ENCODE assay signal across 23 cellular contexts in the genomic region with DNA sequence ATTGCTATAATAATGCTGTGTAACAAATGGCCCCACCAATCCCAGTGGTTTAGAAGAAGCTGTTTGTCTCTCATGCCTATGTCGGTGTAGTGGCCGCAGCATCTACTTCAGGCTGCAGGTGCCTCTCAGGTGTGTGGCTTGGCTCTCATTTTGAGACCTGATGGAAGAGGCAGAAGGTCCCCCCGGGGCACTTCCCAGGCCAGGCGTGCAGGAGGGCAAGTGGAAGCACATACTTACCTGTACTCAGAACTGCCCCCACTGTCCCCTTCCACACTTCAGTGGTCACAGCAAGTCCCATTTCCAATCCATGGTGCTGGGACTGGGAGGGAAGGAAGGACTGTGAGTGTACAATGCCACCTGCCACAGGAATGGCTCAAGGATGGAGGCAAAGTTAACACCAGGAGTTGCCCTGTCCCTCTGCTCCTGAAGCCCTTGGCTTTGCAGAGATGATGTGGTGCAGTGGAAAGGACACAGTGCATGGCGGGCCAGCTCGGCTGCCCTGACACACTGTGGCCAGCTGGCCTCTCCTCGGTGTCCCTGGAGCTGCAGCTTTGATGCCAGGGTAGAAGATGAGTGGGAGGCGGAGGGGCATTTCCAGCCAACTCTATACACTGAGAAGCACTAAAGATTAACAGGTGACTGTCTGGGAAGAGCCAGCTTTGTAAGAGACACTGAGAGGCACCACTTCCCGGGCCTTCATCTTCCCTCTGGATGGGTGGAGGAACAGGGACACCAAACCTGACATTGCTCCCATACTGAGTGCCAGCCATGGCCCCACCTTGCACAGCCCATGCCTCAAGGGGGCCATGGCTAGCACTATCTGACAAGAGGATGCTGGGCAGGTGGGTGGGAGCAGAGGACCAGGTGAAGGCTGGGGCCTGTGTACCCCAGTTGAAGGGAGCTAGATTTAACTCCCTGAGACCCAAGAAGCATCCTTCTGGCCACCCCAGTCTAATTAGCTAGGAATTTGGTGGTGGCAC.
DNase-seq lines count a peak whose midpoint lies in the region; ATAC-seq, FAIRE-seq and TF ChIP-seq lines count a peak whose summit lies in the region.
"Had no signal": no experiment of that assay in that cellular context is flagged by ENCODE, and none has a peak within 500 bp of the region (broad histone marks: within the 10 kb centered on the region; RNA-seq: fewer than 3 reads in every experiment).

No MANE protein-coding gene starts in this region.

- no peak overlapping the region for H3K27ac Mint-ChIP-seq in activated CD8-positive, alpha-beta memory T cell treated with anti-CD3 and anti-CD28 coated beads, Interleukin-2, amount 10 ng/mL, durations not matched to agents 7 days and 5 days
- H3K27ac Mint-ChIP-seq: T-cell had no signal

- in situ Hi-C loops in HepG2 (cut with HindIII; ENCODE audit: extremely low pct_ligation_motif_present, low pct_unique_long_range_greater_than_20kb), result no loop called here

- H3K4me2 ChIP-seq in HepG2 (ENCODE audit: low read depth, low read length), result no peak overlapping the region
- H3K4me2 ChIP-seq: smooth muscle cell had no signal

- peaks cover 2% of the 10 kb centered on the region for H3K36me3 Mint-ChIP-seq in activated CD8-positive, alpha-beta memory T cell treated with anti-CD3 and anti-CD28 coated beads, Interleukin-2, amount 10 ng/mL, durations not matched to agents 7 days and 5 days
- H3K36me3 Mint-ChIP-seq: T-cell had no signal

- H3K79me2 ChIP-seq in HepG2 (ENCODE audit: insufficient read depth, low read length), result no peaks in the 10 kb centered on the region

- intact Hi-C loops in HepG2 (cut with micrococcal nuclease; ENCODE audit: unreplicated experiment), result no loop called here

- H3K27me3 Mint-ChIP-seq in activated CD8-positive, alpha-beta memory T cell treated with anti-CD3 and anti-CD28 coated beads, Interleukin-2, amount 10 ng/mL, durations not matched to agents 7 days and 5 days, result peaks cover 4% of the 10 kb centered on the region
- H3K27me3 Mint-ChIP-seq: T-cell had no signal

- H3K27me3 ChIP-seq in RWPE2 (ENCODE audit: insufficient read depth, poor library complexity, severe bottlenecking) (no peaks in the 10 kb centered on the region), HepG2 (ENCODE audit: control insufficient read depth in 1 of 2, insufficient read depth in 2 of 2, low read length in 2 of 2) (peaks cover 2 to 43% of the 10 kb centered on the region in 2 experiments; a peak in 4 of 5 replicates)

- peaks cover 4% of the 10 kb centered on the region for H3K4me1 Mint-ChIP-seq in activated CD8-positive, alpha-beta memory T cell treated with anti-CD3 and anti-CD28 coated beads, Interleukin-2, amount 10 ng/mL, durations not matched to agents 7 days and 5 days

- H3K27ac ChIP-seq in RWPE2 (ENCODE audit: poor library complexity, severe bottlenecking) (no peak overlapping the region), HepG2 (ENCODE audit: extremely low read length, insufficient read depth, low read length) (no peak overlapping the region)

- DNase-seq in activated CD8-positive, alpha-beta memory T cell treated with anti-CD3 and anti-CD28 coated beads for 24 hours, result peak; percentile 48
- DNase-seq in activated CD8-positive, alpha-beta memory T cell treated with anti-CD3 and anti-CD28 coated beads, Interleukin-2, amount 10 ng/mL, durations not matched to agents 7 days and 5 days, result no peak
- DNase-seq in RWPE2 (ENCODE audit: low spot score) (peak; percentile 46), HepG2 (ENCODE audit: low spot score) (no peak), NCI-H2081 treated with DMSO at 0.1 percent for 48 hours (lab: John Stamatoyannopoulos, UW) (no peak), kidney tubule cell (ENCODE audit: low spot score) (no peak), SK-N-DZ (ENCODE audit: low spot score) (no peak)
- DNase-seq in stimulated activated CD8-positive, alpha-beta memory T cell treated with anti-CD3 and anti-CD28 coated beads, Interleukin-4, amount 100 ng/mL, for 48 hours, result peak; percentile 19
- DNase-seq: activated naive CD4-positive, alpha-beta T cell; MV-4-11; NCI-H2029; NCI-H510A treated with DMSO at 0.1 percent for 48 hours; stimulated activated CD4-positive, alpha-beta T cell treated with anti-CD3 and anti-CD28 coated beads, Interleukin-4, amount 100 ng/mL, for 4 hours; substantia nigra had no signal

- 56% methylated on average over 8 of the region's 9 CpGs for WGBS in HepG2 (ENCODE audit: low lambda C conversion rate)

- CTCF ChIA-PET in activated CD8-positive, alpha-beta memory T cell treated with anti-CD3 and anti-CD28 coated beads, Interleukin-2, amount 10 ng/mL, durations not matched to agents 7 days and 5 days (lab: Charles Lee), result interaction anchor here (1.5 kb wide), 1 partner anchor 15 kb away, joined by 3 read pairs; no protein-coding TSS in a partner anchor
- CTCF ChIA-PET in HepG2 (lab: Yijun Ruan, JAX; ENCODE audit: low intra/inter-chr PET ratio, low total read pairs), result no interaction called here

- H3K9me3 ChIP-seq in RWPE2 (ENCODE audit: severe bottlenecking) (no peaks in the 10 kb centered on the region), HepG2 (ENCODE audit: low read length) (peaks cover 6% of the 10 kb centered on the region; the same call in 1 of the 2 replicates)
- H3K9me3 ChIP-seq: HAP-1 had no signal

- TF ChIP-seq POLR2A in HepG2 (IDR thresholded peaks at IDR 0.05; ENCODE audit: insufficient read depth in 1 of 2, low read depth in 2 of 2, low read length in 2 of 2), result no peak

- no peak overlapping the region for H2AFZ ChIP-seq in HepG2 (ENCODE audit: low read length)

- no TSS peak for BruUV-seq in HepG2 (replicated peaks; lab: Mats Ljungman, UMichigan)

- no peak overlapping the region for H3K9ac ChIP-seq in HepG2 (ENCODE audit: insufficient read depth, low read depth, low read length)

- no peaks in the 10 kb centered on the region for H3K4me1 ChIP-seq in RWPE2 (ENCODE audit: insufficient read depth, poor library complexity, severe bottlenecking)
- H3K4me1 ChIP-seq in HepG2 (ENCODE audit: insufficient read depth, low read length), result peaks cover 15% of the 10 kb centered on the region
- H3K4me1 ChIP-seq: HAP-1 had no signal

- no peak for FAIRE-seq in HepG2 (lab: Jason Lieb, UNC)
- FAIRE-seq: astrocyte, frontal cortex, G401.6, GM19239, K562 had no signal

- TF ChIP-seq RAD21 in HepG2 (CRISPR knock-in tag; IDR thresholded peaks at IDR 0.05), result no peak

- no peak for ATAC-seq in activated CD8-positive, alpha-beta memory T cell treated with anti-CD3 and anti-CD28 coated beads, Interleukin-2, amount 10 ng/mL, durations not matched to agents 7 days and 5 days
- no peak for ATAC-seq in RWPE2 (ENCODE audit: low read depth)
- ATAC-seq in HepG2, result no peak
- ATAC-seq: T-cell had no signal

- no peak for TF ChIP-seq EP300 in HepG2 (IDR thresholded peaks at IDR 0.05; ENCODE audit: low read depth in 2 of 2, low read length in 2 of 2)
- TF ChIP-seq EP300 in HepG2 (CRISPR knock-in tag; IDR thresholded peaks at IDR 0.05; ENCODE audit: borderline replicate concordance), result no peak

- H3K4me3 ChIP-seq in RWPE2 (ENCODE audit: severe bottlenecking), result no peak overlapping the region
- no peak overlapping the region for H3K4me3 ChIP-seq in HepG2 (replicated peaks in 1 of 3; ENCODE audit: insufficient read depth in 1 of 3, low read depth in 2 of 3, low read length in 3 of 3)
- H3K4me3 ChIP-seq: HAP-1, K562, smooth muscle cell had no signal

- POLR2A ChIA-PET in HepG2 (lab: Yijun Ruan, JAX), result no interaction called here

- H4K20me1 ChIP-seq in HepG2 (ENCODE audit: insufficient read depth, low read length), result no peaks in the 10 kb centered on the region

- no peak overlapping the region for H3K4me3 Mint-ChIP-seq in activated CD8-positive, alpha-beta memory T cell treated with anti-CD3 and anti-CD28 coated beads, Interleukin-2, amount 10 ng/mL, durations not matched to agents 7 days and 5 days
- H3K4me3 Mint-ChIP-seq: dendritic cell treated with granulocyte-macrophage colony-stimulating factor and Interleukin-4, amounts not matched to agents 40 ng/mL and 50 ng/mL, for 4 days; T-cell had no signal

- H3K36me3 ChIP-seq in RWPE2 (ENCODE audit: low read depth) (no peaks in the 10 kb centered on the region), HepG2 (replicated peaks in 1 of 2; ENCODE audit: control insufficient read depth in 1 of 2, insufficient read depth in 2 of 2, low read length in 2 of 2) (no peaks in the 10 kb centered on the region)
- H3K36me3 ChIP-seq: HAP-1 had no signal

- no peak for TF ChIP-seq CTCF in RWPE2 (IDR thresholded peaks at IDR 0.05; ENCODE audit: poor library complexity, severe bottlenecking)
- no peak for TF ChIP-seq CTCF in HepG2 (CRISPR knock-in tag; IDR thresholded peaks at IDR 0.05)

- H3K9me3 Mint-ChIP-seq in activated CD8-positive, alpha-beta memory T cell treated with anti-CD3 and anti-CD28 coated beads, Interleukin-2, amount 10 ng/mL, durations not matched to agents 7 days and 5 days (ENCODE audit: low read depth), result no peaks in the 10 kb centered on the region

TF ChIP-seq in HepG2, 621 proteins besides CTCF, POLR2A, EP300 and RAD21:
- TF ChIP-seq MLX (CRISPR knock-in tag; IDR thresholded peaks at IDR 0.05) (no peak), RBAK (CRISPR knock-in tag; IDR thresholded peaks at IDR 0.05) (peak; percentile 45; the same call in 1 of the 2 replicates)

Comparison
In these comparisons a context has a peak if more than half of its experiments do, and no peak if none do; other contexts are left out.
1. DNase-seq: peak in activated CD8-positive, alpha-beta memory T cell treated with anti-CD3 and anti-CD28 coated beads for 24 hours (single experiment), RWPE2 (single experiment) and stimulated activated CD8-positive, alpha-beta memory T cell treated with anti-CD3 and anti-CD28 coated beads, Interleukin-4, amount 100 ng/mL, for 48 hours (single experiment); none in activated CD8-positive, alpha-beta memory T cell treated with anti-CD3 and anti-CD28 coated beads, Interleukin-2, amount 10 ng/mL, durations not matched to agents 7 days and 5 days (single experiment), HepG2 (single experiment), NCI-H2081 treated with DMSO at 0.1 percent for 48 hours (single experiment), kidney tubule cell (single experiment) and SK-N-DZ (single experiment).